In genomic region chr2:216056739-216057138, GRCh38 we compare ENCODE assay signal across 1 cellular context.
TF ChIP-seq lines count a peak whose summit lies in the region.

No MANE protein-coding gene starts in this region.

TF ChIP-seq in GM23338, 12 proteins besides CTCF, POLR2A, EP300 and RAD21 (continued from another document):
- TF ChIP-seq ZNF462 (CRISPR knock-in tag; IDR thresholded peaks at IDR 0.05) (no peak), STAT1 (IDR thresholded peaks at IDR 0.05; ENCODE audit: unreplicated experiment) (no peak), NANOG (IDR thresholded peaks at IDR 0.05; ENCODE audit: borderline replicate concordance) (no peak), EZH2 (IDR thresholded peaks at IDR 0.05; ENCODE audit: low read depth, unreplicated experiment) (no peak), CREB1 (CRISPR knock-in tag; IDR thresholded peaks at IDR 0.05; ENCODE audit: low read depth) (no peak), ZNF114 (CRISPR knock-in tag; IDR thresholded peaks at IDR 0.05) (no peak)
- TF ChIP-seq, protein P1, sequence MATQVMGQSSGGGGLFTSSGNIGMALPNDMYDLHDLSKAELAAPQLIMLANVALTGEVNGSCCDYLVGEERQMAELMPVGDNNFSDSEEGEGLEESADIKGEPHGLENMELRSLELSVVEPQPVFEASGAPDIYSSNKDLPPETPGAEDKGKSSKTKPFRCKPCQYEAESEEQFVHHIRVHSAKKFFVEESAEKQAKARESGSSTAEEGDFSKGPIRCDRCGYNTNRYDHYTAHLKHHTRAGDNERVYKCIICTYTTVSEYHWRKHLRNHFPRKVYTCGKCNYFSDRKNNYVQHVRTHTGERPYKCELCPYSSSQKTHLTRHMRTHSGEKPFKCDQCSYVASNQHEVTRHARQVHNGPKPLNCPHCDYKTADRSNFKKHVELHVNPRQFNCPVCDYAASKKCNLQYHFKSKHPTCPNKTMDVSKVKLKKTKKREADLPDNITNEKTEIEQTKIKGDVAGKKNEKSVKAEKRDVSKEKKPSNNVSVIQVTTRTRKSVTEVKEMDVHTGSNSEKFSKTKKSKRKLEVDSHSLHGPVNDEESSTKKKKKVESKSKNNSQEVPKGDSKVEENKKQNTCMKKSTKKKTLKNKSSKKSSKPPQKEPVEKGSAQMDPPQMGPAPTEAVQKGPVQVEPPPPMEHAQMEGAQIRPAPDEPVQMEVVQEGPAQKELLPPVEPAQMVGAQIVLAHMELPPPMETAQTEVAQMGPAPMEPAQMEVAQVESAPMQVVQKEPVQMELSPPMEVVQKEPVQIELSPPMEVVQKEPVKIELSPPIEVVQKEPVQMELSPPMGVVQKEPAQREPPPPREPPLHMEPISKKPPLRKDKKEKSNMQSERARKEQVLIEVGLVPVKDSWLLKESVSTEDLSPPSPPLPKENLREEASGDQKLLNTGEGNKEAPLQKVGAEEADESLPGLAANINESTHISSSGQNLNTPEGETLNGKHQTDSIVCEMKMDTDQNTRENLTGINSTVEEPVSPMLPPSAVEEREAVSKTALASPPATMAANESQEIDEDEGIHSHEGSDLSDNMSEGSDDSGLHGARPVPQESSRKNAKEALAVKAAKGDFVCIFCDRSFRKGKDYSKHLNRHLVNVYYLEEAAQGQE (IDR thresholded peaks at IDR 0.05; ENCODE audit: unreplicated experiment) = no peak
